In genomic region chr19:49430678-49431329, GRCh38 we compare ENCODE assay signal across 10 cellular contexts. TPM values are rescaled to one million over a fixed set of nuclear protein-coding genes. Genes with fewer than 3 reads are reported as not detected.
DNase-seq lines count a peak whose midpoint lies in the region; ATAC-seq, FAIRE-seq and TF ChIP-seq lines count a peak whose summit lies in the region.
"Had no signal": no experiment of that assay in that cellular context is flagged by ENCODE, and none has a peak within 500 bp of the region (broad histone marks: within the 10 kb centered on the region; RNA-seq: fewer than 3 reads in every experiment).

No MANE protein-coding gene starts in this region.

- POLR2A ChIA-PET in A549 (lab: Yijun Ruan, JAX): no interaction called here

- H3K9ac ChIP-seq in OCI-LY1 (ENCODE audit: low read length): no peak overlapping the region

- no peaks in the 10 kb centered on the region; the same call in 1 of the 2 replicates for H3F3A ChIP-seq in OCI-LY1 (ENCODE audit: insufficient read depth, low read length)

- H3K27ac ChIP-seq in A549 (no peak overlapping the region), OCI-LY1 (ENCODE audit: low read depth, low read length, poor library complexity, severe bottlenecking) (no peak overlapping the region)
- H3K27ac ChIP-seq: vagina had no signal

- H3K4me1 ChIP-seq in A549 (peaks cover 20% of the 10 kb centered on the region), OCI-LY1 (ENCODE audit: insufficient read depth, low read length, severe bottlenecking) (peaks cover 9% of the 10 kb centered on the region)

- peak; percentile 12 to 27; a peak in 2 of 5 replicates for TF ChIP-seq RAD21 in A549 (conservative IDR thresholded peaks at IDR 0.05 in 1 of 2, IDR thresholded peaks at IDR 0.05 in 1 of 2)

- CTCF ChIA-PET in A549 (lab: Yijun Ruan, JAX): interaction anchor here (0.7 to 13.8 kb wide), 12 partner anchors 9 to 333 kb away, joined by 3 to 141 read pairs (median 4); partner anchors contain the start of gene FLT3LG

- TF ChIP-seq POLR2A in A549 (IDR thresholded peaks at IDR 0.05; ENCODE audit: low read length): no peak

- no peak for TF ChIP-seq EP300 in A549 (IDR thresholded peaks at IDR 0.05)

- 71% methylated on average over 28 of the region's 28 CpGs for WGBS in A549 (ENCODE audit: missing lambda C conversion rate)

- TF ChIP-seq CTCF in A549 (IDR thresholded peaks at IDR 0.05) (peak; percentile 46), OCI-LY1 (IDR thresholded peaks at IDR 0.05; ENCODE audit: low read length) (peak; percentile 73), epithelial cell of proximal tubule (conservative IDR thresholded peaks at IDR 0.05; ENCODE audit: low read depth, low read length) (peak; percentile 48)

- H3K9me2 ChIP-seq in OCI-LY1 (ENCODE audit: low read depth, low read length): no peaks in the 10 kb centered on the region

- H2AFZ ChIP-seq in OCI-LY1 (ENCODE audit: low read length): no peak overlapping the region

- no peaks in the 10 kb centered on the region for H4K20me1 ChIP-seq in OCI-LY1 (ENCODE audit: insufficient read depth, low read length)

- no peak for FAIRE-seq in A549 (lab: Jason Lieb, UNC)

- peaks cover 13% of the 10 kb centered on the region; the same call in 1 of the 2 replicates for H3K27me3 ChIP-seq in OCI-LY1 (ENCODE audit: insufficient read depth, low read length)

- H3K9me3 ChIP-seq in A549 (no peaks in the 10 kb centered on the region; the same call in 2 of the 3 replicates), OCI-LY1 (ENCODE audit: low read length) (no peaks in the 10 kb centered on the region)
- H3K9me3 ChIP-seq: vagina had no signal

- ATAC-seq in A549 (peak in 1 of 2 experiments; percentile 43; a peak in 3 of 6 replicates), GM21825 (IDR thresholded peaks at IDR 0.05; ENCODE audit: unreplicated experiment) (no peak)
- ATAC-seq: left lobe of liver had no signal

- no peaks in the 10 kb centered on the region for H3K79me2 ChIP-seq in OCI-LY1 (ENCODE audit: insufficient read depth, low read length)

- H3K4me3 ChIP-seq in A549 (no peak overlapping the region), OCI-LY1 (ENCODE audit: low read depth, low read length, poor library complexity, severe bottlenecking) (no peak overlapping the region), epithelial cell of proximal tubule (ENCODE audit: low read depth, low read length) (no peak overlapping the region)
- H3K4me3 ChIP-seq: vagina had no signal

- DNase-seq in A549 (ENCODE audit: low read depth in 1 of 2, low spot score in 1 of 2): peak in 1 of 2 experiments; percentile 68
- DNase-seq in G401 (ENCODE audit: low spot score): peak; percentile 43
- DNase-seq in epithelial cell of proximal tubule (ENCODE audit: low read depth): no peak
- DNase-seq in NCI-H1092 treated with DMSO at 0.1 percent for 48 hours (lab: John Stamatoyannopoulos, UW): no peak
- DNase-seq in NCI-H187 treated with DMSO at 0.1 percent for 48 hours (lab: John Stamatoyannopoulos, UW): no peak
- no peak for DNase-seq in iPS-NIHi11 (ENCODE audit: low spot score)

- H3K4me2 ChIP-seq in A549: no peak overlapping the region
- no peak overlapping the region for H3K4me2 ChIP-seq in OCI-LY1 (ENCODE audit: low read length)

- H3K36me3 ChIP-seq in OCI-LY1 (ENCODE audit: insufficient read depth, low read length): no peaks in the 10 kb centered on the region
- H3K36me3 ChIP-seq: vagina had no signal

- in situ Hi-C loops in G401 (cut with HindIII; ENCODE audit: low sequenced_read_pairs): no loop called here

TF ChIP-seq in A549, 52 proteins besides CTCF, POLR2A, EP300 and RAD21 (continues in another document):
- TF ChIP-seq E2F6 (IDR thresholded peaks at IDR 0.05; ENCODE audit: borderline replicate concordance, low read depth) (peak; percentile 49; the same call in 1 of the 2 replicates), MYC (IDR thresholded peaks at IDR 0.05; ENCODE audit: borderline replicate concordance, low read length) (no peak), KDM5A (IDR thresholded peaks at IDR 0.05) (no peak), SMC3 (IDR thresholded peaks at IDR 0.05) (peak; percentile 21; the same call in 1 of the 3 replicates), TP53 (CRISPR knock-in tag; IDR thresholded peaks at IDR 0.05) (no peak), NFE2L2 (conservative IDR thresholded peaks at IDR 0.05; ENCODE audit: low read length) (peak; percentile 32; the same call in 1 of the 2 replicates), ZNF302 (CRISPR knock-in tag; IDR thresholded peaks at IDR 0.05) (no peak), GATA3 (IDR thresholded peaks at IDR 0.05; ENCODE audit: borderline replicate concordance) (no peak), USF2 (IDR thresholded peaks at IDR 0.05) (0 out of 2 replicates have a peak, but pooled peaks have one; percentile 17), MAX (IDR thresholded peaks at IDR 0.05) (peak; percentile 64), HMGXB4 (CRISPR knock-in tag; IDR thresholded peaks at IDR 0.05; ENCODE audit: borderline replicate concordance) (no peak)

RNA-seq across cellular contexts. Expression of gene GFY, which starts 5.6 kb away (rescaled TPM):
- polyA plus RNA-seq in A549 (2011; rRNA removed): 0.06 TPM in 1 of 2 replicates, not detected in the other
- 0.09 and 0.10 TPM in 2 replicates for polyA plus RNA-seq in A549 (2012; cell fraction: cytosol; rRNA removed)
- 0.14 TPM in 1 of 2 replicates, not detected in the other for polyA plus RNA-seq in A549 (2012; cell fraction: nucleus; rRNA removed)
- 0.16 to 0.18 TPM in 2 of 3 replicates, not detected in the other for polyA plus RNA-seq in A549 (2017; fragmentation: RNase III; extraction: RNeasy Plus Mini Kit Qiagen cat#74134 plus additional on column Dnase treatment)
- not detected in 2 replicates for polyA minus RNA-seq in A549 (2011; rRNA and poly(A)+ RNA removed)
- total RNA-seq in G401 (2014; rRNA removed; shearing (Covaris generic)): 0.55 and 1.3 TPM in 2 replicates
- not detected in 2 replicates for total RNA-seq in epithelial cell of proximal tubule
- total RNA-seq: left lobe of liver, vagina had no signal

RNA-seq across cellular contexts. Expression of gene PTH2, which starts 7.6 kb away (rescaled TPM):
- polyA plus RNA-seq in A549 (2011; rRNA removed): not detected in 2 replicates
- polyA plus RNA-seq in A549 (2012; cell fraction: cytosol; rRNA removed): not detected in 2 replicates
- polyA plus RNA-seq in A549 (2012; cell fraction: nucleus; rRNA removed): not detected in 2 replicates
- not detected in 3 replicates for polyA plus RNA-seq in A549 (2017; fragmentation: RNase III; extraction: RNeasy Plus Mini Kit Qiagen cat#74134 plus additional on column Dnase treatment)
- not detected in 2 replicates for polyA minus RNA-seq in A549 (2011; rRNA and poly(A)+ RNA removed)
- not detected in 2 replicates for total RNA-seq in G401 (2014; rRNA removed; shearing (Covaris generic))
- not detected in 2 replicates for total RNA-seq in epithelial cell of proximal tubule
- total RNA-seq: left lobe of liver, vagina had no signal

RNA-seq across cellular contexts. Expression of gene SLC17A7, which starts 10.5 kb away (rescaled TPM):
- 0.48 and 0.50 TPM in 2 replicates for polyA plus RNA-seq in A549 (2011; rRNA removed)
- 0.38 and 0.45 TPM in 2 replicates for polyA plus RNA-seq in A549 (2012; cell fraction: cytosol; rRNA removed)
- polyA plus RNA-seq in A549 (2012; cell fraction: nucleus; rRNA removed): 0.45 and 0.54 TPM in 2 replicates
- 0.35 to 0.44 TPM (median 0.39 TPM) in 3 replicates for polyA plus RNA-seq in A549 (2017; fragmentation: RNase III; extraction: RNeasy Plus Mini Kit Qiagen cat#74134 plus additional on column Dnase treatment)
- 0.41 and 0.83 TPM in 2 replicates for polyA minus RNA-seq in A549 (2011; rRNA and poly(A)+ RNA removed)
- total RNA-seq in G401 (2014; rRNA removed; shearing (Covaris generic)): 3.1 and 7.0 TPM in 2 replicates
- not detected in 2 replicates for total RNA-seq in epithelial cell of proximal tubule

RNA-seq across cellular contexts. Expression of gene PIH1D1, which starts 20.8 kb away (rescaled TPM):
- 74.1 and 89.7 TPM in 2 replicates for polyA plus RNA-seq in A549 (2011; rRNA removed)
- polyA plus RNA-seq in A549 (2012; cell fraction: cytosol; rRNA removed): 92.0 and 116 TPM in 2 replicates
- polyA plus RNA-seq in A549 (2012; cell fraction: nucleus; rRNA removed): 177 and 228 TPM in 2 replicates
- 96.8 to 114 TPM (median 113 TPM) in 3 replicates for polyA plus RNA-seq in A549 (2017; fragmentation: RNase III; extraction: RNeasy Plus Mini Kit Qiagen cat#74134 plus additional on column Dnase treatment)
- polyA minus RNA-seq in A549 (2011; rRNA and poly(A)+ RNA removed): 58.1 and 66.8 TPM in 2 replicates
- 148 and 183 TPM in 2 replicates for total RNA-seq in G401 (2014; rRNA removed; shearing (Covaris generic))
- total RNA-seq in epithelial cell of proximal tubule: 130 and 147 TPM in 2 replicates

RNA-seq across cellular contexts. Expression of gene ALDH16A1, which starts 22.2 kb away (rescaled TPM):
- polyA plus RNA-seq in A549 (2011; rRNA removed): 9.7 and 10.2 TPM in 2 replicates
- 29.9 and 37.0 TPM in 2 replicates for polyA plus RNA-seq in A549 (2012; cell fraction: cytosol; rRNA removed)
- 94.1 and 133 TPM in 2 replicates for polyA plus RNA-seq in A549 (2012; cell fraction: nucleus; rRNA removed)
- 19.9 to 23.0 TPM (median 23.0 TPM) in 3 replicates for polyA plus RNA-seq in A549 (2017; fragmentation: RNase III; extraction: RNeasy Plus Mini Kit Qiagen cat#74134 plus additional on column Dnase treatment)
- 9.3 and 10.6 TPM in 2 replicates for polyA minus RNA-seq in A549 (2011; rRNA and poly(A)+ RNA removed)
- total RNA-seq in G401 (2014; rRNA removed; shearing (Covaris generic)): 50.9 and 65.6 TPM in 2 replicates
- total RNA-seq in epithelial cell of proximal tubule: 41.5 and 44.9 TPM in 2 replicates
